ENCODE assay signal across 20 cellular contexts in the genomic region with DNA sequence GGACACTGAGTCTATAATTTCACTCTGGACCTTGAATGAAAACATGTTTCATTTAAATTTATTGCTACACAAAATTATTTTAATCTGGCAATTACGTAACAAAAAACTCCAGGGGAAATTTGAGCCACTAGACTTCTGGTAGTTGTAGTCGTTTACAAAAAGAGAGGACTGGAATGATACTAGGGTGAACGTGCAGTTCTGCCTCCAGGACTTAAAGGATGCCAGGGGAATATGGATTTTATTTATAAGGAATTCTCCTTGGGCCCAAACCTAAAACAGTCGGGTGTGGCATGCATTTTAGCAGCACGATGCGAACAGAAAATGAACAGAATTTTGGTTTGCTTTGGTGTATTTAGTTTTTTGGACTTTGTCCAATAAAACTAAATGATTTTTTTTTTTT.
"Had no signal": no experiment of that assay in that cellular context is flagged by ENCODE, and none has a peak within 500 bp of the region (broad histone marks: within the 10 kb centered on the region; RNA-seq: fewer than 3 reads in every experiment).

No MANE protein-coding gene starts in this region.

- DNase-seq: cortex of kidney; effector memory CD4-positive, alpha-beta T cell; heart left ventricle; hippocampal formation; islet precursor cell; mammary epithelial cell; mucosa of descending colon; naive thymus-derived CD8-positive, alpha-beta T cell; posterior cingulate gyrus; spleen; stimulated activated CD4-positive, alpha-beta T cell treated with anti-CD3 and anti-CD28 coated beads, Interleukin-2, amount 100 ng/mL, for 24 hours; stimulated activated CD4-positive, alpha-beta T cell treated with anti-CD3 and anti-CD28 coated beads, Interleukin-4, amount 100 ng/mL, for 4 hours; stimulated activated naive CD4-positive, alpha-beta T cell; stomach; substantia nigra; trophoblast cell had no signal

- H3K4me3 ChIP-seq: heart left ventricle, mucosa of descending colon, spleen, stomach had no signal

- H3K9me3 ChIP-seq: heart left ventricle, mucosa of descending colon, neutrophil, spleen, stomach had no signal

- H3K36me3 ChIP-seq: heart left ventricle, neutrophil, spleen, stomach had no signal

- H3K4me1 ChIP-seq: heart left ventricle, spleen, stomach had no signal

- H3K27ac ChIP-seq: heart left ventricle, neutrophil, spleen, stomach had no signal

- H3K27me3 ChIP-seq: heart left ventricle, neutrophil, spleen, stomach had no signal

- ATAC-seq: esophagus mucosa; heart left ventricle; left lobe of liver; mucosa of descending colon; naive thymus-derived CD8-positive, alpha-beta T cell; sciatic nerve had no signal
